In the genomic region with DNA sequence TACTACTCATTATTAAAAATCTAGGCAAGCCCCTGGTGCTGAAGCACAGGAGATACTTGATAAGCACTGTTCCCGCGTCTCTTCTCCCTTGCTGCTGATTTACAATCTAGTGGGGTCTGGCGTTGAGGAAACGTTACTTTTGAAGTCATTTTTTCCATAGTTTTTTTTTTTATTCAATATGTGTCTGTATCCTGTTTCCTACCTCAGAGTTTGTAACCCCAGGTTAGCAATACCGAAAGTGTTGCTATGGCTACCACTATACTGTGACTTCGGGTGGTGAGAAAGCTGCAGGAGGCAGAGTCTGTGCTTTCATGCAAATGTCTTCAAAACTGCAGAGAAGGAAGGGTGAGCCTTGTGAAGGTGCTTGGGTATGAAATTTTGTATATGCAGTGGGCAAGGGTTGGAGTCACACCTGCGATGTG, we compare ENCODE assay signal across 9 cellular contexts.
DNase-seq lines count a peak whose midpoint lies in the region; ATAC-seq lines count a peak whose summit lies in the region.
"Had no signal": no experiment of that assay in that cellular context is flagged by ENCODE, and none has a peak within 500 bp of the region (broad histone marks: within the 10 kb centered on the region; RNA-seq: fewer than 3 reads in every experiment).

No MANE protein-coding gene starts in this region.

- peaks cover 2% of the 10 kb centered on the region for H3K27me3 Mint-ChIP-seq in activated CD4-positive, alpha-beta T cell treated with anti-CD3 and anti-CD28 coated beads, Interleukin-2, amount 10 ng/mL, durations not matched to agents 24 days and 14 days
- H3K27me3 Mint-ChIP-seq: naive B cell had no signal

- ATAC-seq in GM21825 (IDR thresholded peaks at IDR 0.05; ENCODE audit: unreplicated experiment) (peak; percentile 99), HG03565 (IDR thresholded peaks at IDR 0.05; ENCODE audit: unreplicated experiment) (peak; percentile 98)

- peak; percentile 83 for DNase-seq in activated CD4-positive, alpha-beta T cell treated with anti-CD3 and anti-CD28 coated beads, Interleukin-2, amount 10 ng/mL, durations not matched to agents 24 days and 14 days
- no peak for DNase-seq in activated CD4-positive, alpha-beta T cell treated with anti-CD3 and anti-CD28 coated beads for 1 hour
- peak; percentile 1 to 8 (median 6) for DNase-seq in stimulated activated CD4-positive, alpha-beta T cell treated with anti-CD3 and anti-CD28 coated beads, TNF-alpha, amount 100 ng/mL, for 48 hours (ENCODE audit: low read depth in 3 of 3)
- DNase-seq in NCI-H2107 (lab: John Stamatoyannopoulos, UW): no peak
- DNase-seq in NCI-H2107 treated with DMSO at 0.1 percent for 48 hours (lab: John Stamatoyannopoulos, UW; ENCODE audit: unreplicated experiment): no peak
- DNase-seq in iPS-NIHi7 (ENCODE audit: extremely low spot score): no peak
- DNase-seq: naive B cell had no signal

- H3K9me3 Mint-ChIP-seq in activated CD4-positive, alpha-beta T cell treated with anti-CD3 and anti-CD28 coated beads, Interleukin-2, amount 10 ng/mL, durations not matched to agents 24 days and 14 days: no peaks in the 10 kb centered on the region

- H3K27ac Mint-ChIP-seq in activated CD4-positive, alpha-beta T cell treated with anti-CD3 and anti-CD28 coated beads, Interleukin-2, amount 10 ng/mL, durations not matched to agents 24 days and 14 days: peak overlapping the region; percentile 57
- H3K27ac Mint-ChIP-seq: naive B cell had no signal

- no peak overlapping the region for H3K4me3 Mint-ChIP-seq in activated CD4-positive, alpha-beta T cell treated with anti-CD3 and anti-CD28 coated beads, Interleukin-2, amount 10 ng/mL, durations not matched to agents 24 days and 14 days
- H3K4me3 Mint-ChIP-seq: naive B cell had no signal

- intact Hi-C loops in activated CD4-positive, alpha-beta T cell treated with anti-CD3 and anti-CD28 coated beads, Interleukin-2, amount 10 ng/mL, durations not matched to agents 24 days and 14 days (cut with micrococcal nuclease): loop anchor here (10.0 kb wide), 1 partner anchor 76 kb away; no protein-coding TSS in a partner anchor

- H3K36me3 Mint-ChIP-seq in activated CD4-positive, alpha-beta T cell treated with anti-CD3 and anti-CD28 coated beads, Interleukin-2, amount 10 ng/mL, durations not matched to agents 24 days and 14 days (ENCODE audit: low read depth): no peaks in the 10 kb centered on the region
- H3K36me3 Mint-ChIP-seq: naive B cell had no signal

- H3K4me1 Mint-ChIP-seq in activated CD4-positive, alpha-beta T cell treated with anti-CD3 and anti-CD28 coated beads, Interleukin-2, amount 10 ng/mL, durations not matched to agents 24 days and 14 days: peaks cover 15% of the 10 kb centered on the region
- H3K4me1 Mint-ChIP-seq: naive B cell had no signal

Comparison
In these comparisons a context has a peak if more than half of its experiments do, and no peak if none do; other contexts are left out.
1. DNase-seq: peak in activated CD4-positive, alpha-beta T cell treated with anti-CD3 and anti-CD28 coated beads, Interleukin-2, amount 10 ng/mL, durations not matched to agents 24 days and 14 days (single experiment) and stimulated activated CD4-positive, alpha-beta T cell treated with anti-CD3 and anti-CD28 coated beads, TNF-alpha, amount 100 ng/mL, for 48 hours (3 of 3); none in activated CD4-positive, alpha-beta T cell treated with anti-CD3 and anti-CD28 coated beads for 1 hour (single experiment), NCI-H2107 (single experiment), NCI-H2107 treated with DMSO at 0.1 percent for 48 hours (single experiment) and iPS-NIHi7 (single experiment).